In genomic region chr9:71768388-71769174, GRCh38 we compare ENCODE assay signal across 7 cellular contexts. TPM values are rescaled to one million over a fixed set of nuclear protein-coding genes. Genes with fewer than 3 reads are reported as not detected.
A peak's percentile ranks its signal among the peaks of the same experiment; 100 is the strongest.
DNase-seq lines count a peak whose midpoint lies in the region; ATAC-seq and TF ChIP-seq lines count a peak whose summit lies in the region.

CEMIP2 (minus strand) TSS chr9:71768513; CDS start chr9:71750373, 18,140 bp downstream.

- H3K79me2 ChIP-seq in hepatocyte = peaks cover 45% of the 10 kb centered on the region

- peak within 1 kb of the TSS; percentile 76 for H2AFZ ChIP-seq in hepatocyte

- H3K9me2 ChIP-seq in hepatocyte (replicated peaks; ENCODE audit: insufficient read depth) = no peaks in the 10 kb centered on the region

- H3K4me3 ChIP-seq in hepatocyte (peak within 1 kb of the TSS; percentile 91), retinal pigment epithelial cell (ENCODE audit: low read length) (peak within 1 kb of the TSS; percentile 97)

- H3K4me1 ChIP-seq in hepatocyte (ENCODE audit: insufficient read depth) = peaks cover 23% of the 10 kb centered on the region

- H3K9me3 ChIP-seq in hepatocyte (ENCODE audit: low read depth) = no peaks in the 10 kb centered on the region

- peak; percentile 87 for ATAC-seq in GM18502 (IDR thresholded peaks at IDR 0.05; ENCODE audit: poor library complexity, unreplicated experiment)
- peak; percentile 74 for ATAC-seq in HG02870 (IDR thresholded peaks at IDR 0.05; ENCODE audit: unreplicated experiment)

- H3K27ac ChIP-seq in hepatocyte = peak within 1 kb of the TSS; percentile 99

- H3K4me2 ChIP-seq in hepatocyte = peak within 1 kb of the TSS; percentile 100

- TF ChIP-seq CTCF in hepatocyte (IDR thresholded peaks at IDR 0.05; ENCODE audit: poor library complexity) (peak; percentile 61), retinal pigment epithelial cell (conservative IDR thresholded peaks at IDR 0.05; ENCODE audit: low read depth, low read length) (peak; percentile 27)

- no peaks in the 10 kb centered on the region for H3K27me3 ChIP-seq in hepatocyte

- WGBS in hepatocyte (ENCODE audit: low lambda C conversion rate, missing lambda C conversion rate) = 0% methylated on average over 26 of the region's 86 CpGs

- H3K36me3 ChIP-seq in hepatocyte (replicated peaks; ENCODE audit: insufficient read depth, low read depth) = no peaks in the 10 kb centered on the region

- DNase-seq in NCI-H146 treated with DMSO at 0.1 percent for 48 hours (lab: John Stamatoyannopoulos, UW; ENCODE audit: unreplicated experiment) (peak; percentile 33), T1000 (lab: John Stamatoyannopoulos, UW) (peak; percentile 83), astrocyte of the hippocampus (ENCODE audit: low read depth, low spot score) (peak; percentile 96), hepatocyte (ENCODE audit: low spot score) (peak; percentile 96), retinal pigment epithelial cell (ENCODE audit: low read depth) (peak; percentile 58)

- peaks cover 19% of the 10 kb centered on the region for H4K20me1 ChIP-seq in hepatocyte (ENCODE audit: insufficient read depth, poor library complexity, severe bottlenecking)

RNA-seq across cellular contexts. Expression of gene CEMIP2, which starts in this region (rescaled TPM):
- 94.2 and 100 TPM in 2 replicates for total RNA-seq in hepatocyte
- 45.2 and 47.9 TPM in 2 replicates for polyA plus RNA-seq in hepatocyte

Comparison
In these comparisons a context has a peak if more than half of its experiments do, and no peak if none do; other contexts are left out.
1. Peak in every context shown above with its lines: DNase-seq, ATAC-seq, H3K4me3 ChIP-seq and H3K27ac ChIP-seq.
2. DNase-seq: peak in every context shown above with its lines; median percentile 96 in astrocyte of the hippocampus; 96 in hepatocyte; 83 in T1000; 58 in retinal pigment epithelial cell; 33 in NCI-H146 treated with DMSO at 0.1 percent for 48 hours.